Comparison of ENCODE assay signal across 1 cellular context in the genomic region with DNA sequence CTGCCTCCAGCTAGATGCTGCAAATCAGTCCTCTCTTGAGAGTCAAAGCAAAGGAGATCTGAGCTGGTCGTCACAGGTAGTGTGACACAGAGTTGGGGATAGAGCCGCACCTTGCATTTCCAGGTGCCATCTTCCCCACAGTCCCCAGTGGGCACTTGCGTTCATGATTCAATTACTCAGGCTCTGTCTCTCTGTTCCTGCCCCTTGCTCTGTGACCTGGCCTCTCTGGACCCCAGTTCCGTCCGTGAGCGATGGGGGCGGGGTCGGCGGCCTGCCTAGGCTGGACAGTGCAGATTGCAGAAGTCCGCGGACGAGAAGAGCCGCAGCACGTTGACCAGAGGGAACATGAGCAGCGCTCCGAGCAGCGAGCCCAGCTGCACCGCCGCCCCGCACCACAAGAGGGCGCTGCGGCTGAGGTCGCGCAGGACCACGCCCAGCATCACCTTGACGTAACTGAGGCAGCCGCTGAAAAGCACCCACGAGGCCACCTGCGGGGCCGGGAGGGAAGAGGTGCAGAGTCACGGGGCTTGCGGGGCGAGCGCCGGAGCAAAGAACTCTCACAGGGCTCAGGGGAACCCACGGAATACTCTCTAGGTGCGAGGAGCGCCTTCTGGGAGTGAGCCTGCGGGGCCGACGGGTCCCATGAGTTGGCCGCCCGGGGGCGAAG.
A peak's percentile ranks its signal among the peaks of the same experiment; 100 is the strongest.
TF ChIP-seq lines count a peak whose summit lies in the region.

No MANE protein-coding gene starts in this region.

TF ChIP-seq in H1, 55 proteins besides CTCF, POLR2A, EP300 and RAD21:
- TF ChIP-seq JUND (IDR thresholded peaks at IDR 0.05; ENCODE audit: low read length) (no peak), HDAC2 (IDR thresholded peaks at IDR 0.05; ENCODE audit: borderline replicate concordance in 1 of 2, low read depth in 2 of 2, low read length in 2 of 2) (peak in 1 of 2 experiments; percentile 49; a peak in 1 of 4 replicates), TBP (IDR thresholded peaks at IDR 0.05; ENCODE audit: low read depth, low read length) (no peak), CREB1 (IDR thresholded peaks at IDR 0.05) (peak; percentile 82), KDM4A (IDR thresholded peaks at IDR 0.05; ENCODE audit: low read depth, low read length, severe bottlenecking) (peak; percentile 53)
- TF ChIP-seq, protein P1, sequence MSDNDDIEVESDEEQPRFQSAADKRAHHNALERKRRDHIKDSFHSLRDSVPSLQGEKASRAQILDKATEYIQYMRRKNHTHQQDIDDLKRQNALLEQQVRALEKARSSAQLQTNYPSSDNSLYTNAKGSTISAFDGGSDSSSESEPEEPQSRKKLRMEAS (IDR thresholded peaks at IDR 0.05) = peak; percentile 76
